In genomic region chr20:45173531-45173930, GRCh38 we compare ENCODE assay signal across 20 cellular contexts. TPM values are rescaled to one million over a fixed set of nuclear protein-coding genes. Genes with fewer than 3 reads are reported as not detected.
DNase-seq lines count a peak whose midpoint lies in the region; ATAC-seq, FAIRE-seq and TF ChIP-seq lines count a peak whose summit lies in the region.
"Had no signal": no experiment of that assay in that cellular context is flagged by ENCODE, and none has a peak within 500 bp of the region (broad histone marks: within the 10 kb centered on the region; RNA-seq: fewer than 3 reads in every experiment).

No MANE protein-coding gene starts in this region.

- peaks cover 13% of the 10 kb centered on the region for H3K79me2 ChIP-seq in PC-9 (ENCODE audit: low read depth)
- no peaks in the 10 kb centered on the region for H3K79me2 ChIP-seq in hepatocyte

- no peaks in the 10 kb centered on the region for H3K9me3 Mint-ChIP-seq in Calu3 (ENCODE audit: low read depth, unreplicated experiment)
- no peaks in the 10 kb centered on the region for H3K9me3 Mint-ChIP-seq in endothelial cell (ENCODE audit: unreplicated experiment)
- no peaks in the 10 kb centered on the region for H3K9me3 Mint-ChIP-seq in Caco-2 (ENCODE audit: unreplicated experiment)
- H3K9me3 Mint-ChIP-seq in CD4-positive, alpha-beta T cell, result no peaks in the 10 kb centered on the region
- H3K9me3 Mint-ChIP-seq: GM23338 had no signal

- TF ChIP-seq CTCF in Calu3 (IDR thresholded peaks at IDR 0.05; ENCODE audit: unreplicated experiment) (no peak), PC-9 (conservative IDR thresholded peaks at IDR 0.05) (no peak), bronchial epithelial cell (IDR thresholded peaks at IDR 0.05; ENCODE audit: insufficient read depth, low read length, severe bottlenecking) (no peak), hepatocyte (IDR thresholded peaks at IDR 0.05; ENCODE audit: poor library complexity) (no peak), endothelial cell (IDR thresholded peaks at IDR 0.05; ENCODE audit: unreplicated experiment) (no peak), Caco-2 (IDR thresholded peaks at IDR 0.05; ENCODE audit: insufficient read depth in 1 of 2, low read depth in 1 of 2, low read length in 1 of 2, severe bottlenecking in 1 of 2, unreplicated experiment in 1 of 2) (no peak)
- TF ChIP-seq CTCF in CD4-positive, alpha-beta T cell (IDR thresholded peaks at IDR 0.05), result no peak

- H3K9me2 ChIP-seq in PC-9 (ENCODE audit: insufficient read depth) (no peaks in the 10 kb centered on the region), hepatocyte (replicated peaks; ENCODE audit: insufficient read depth) (no peaks in the 10 kb centered on the region)

- H3K36me3 Mint-ChIP-seq in Calu3 (ENCODE audit: insufficient read depth, unreplicated experiment), result peaks cover 5% of the 10 kb centered on the region
- no peaks in the 10 kb centered on the region for H3K36me3 Mint-ChIP-seq in endothelial cell (ENCODE audit: low read depth, unreplicated experiment)
- H3K36me3 Mint-ChIP-seq in Caco-2 (ENCODE audit: insufficient read depth, unreplicated experiment), result no peaks in the 10 kb centered on the region
- no peaks in the 10 kb centered on the region for H3K36me3 Mint-ChIP-seq in CD4-positive, alpha-beta T cell (ENCODE audit: low read depth)

- no peak overlapping the region for H3K4me3 Mint-ChIP-seq in Calu3 (ENCODE audit: low read depth, unreplicated experiment)
- no peak overlapping the region for H3K4me3 Mint-ChIP-seq in endothelial cell (ENCODE audit: unreplicated experiment)
- H3K4me3 Mint-ChIP-seq in Caco-2 (ENCODE audit: unreplicated experiment), result no peak overlapping the region
- H3K4me3 Mint-ChIP-seq in CD4-positive, alpha-beta T cell, result no peak overlapping the region
- H3K4me3 Mint-ChIP-seq: CD4-positive, CD25-positive, alpha-beta regulatory T cell; GM23338 had no signal

- POLR2A ChIA-PET in PC-9 (lab: Charles Lee; ENCODE audit: unreplicated experiment), result no interaction called here
- POLR2A ChIA-PET in Caco-2 (lab: Charles Lee), result no interaction called here
- POLR2A ChIA-PET in CD4-positive, alpha-beta T cell (lab: Charles Lee), result no interaction called here

- no peak for FAIRE-seq in bronchial epithelial cell (lab: Jason Lieb, UNC)
- FAIRE-seq: D721Med, G401.6, GM12892 had no signal

- DNase-seq in Calu3, result no peak
- DNase-seq in PC-9, result peak in 1 of 2 experiments; percentile 49
- peak; percentile 75 for DNase-seq in bronchial epithelial cell (ENCODE audit: low read depth)
- DNase-seq in hepatocyte (ENCODE audit: low spot score), result no peak
- DNase-seq in endothelial cell (ENCODE audit: low spot score), result no peak
- DNase-seq in Caco-2, result no peak
- no peak for DNase-seq in CD4-positive, alpha-beta T cell
- DNase-seq: 8988T; AML-193; CD4-positive, CD25-positive, alpha-beta regulatory T cell; DMS153; DMS79 treated with DMSO at 0.1 percent for 48 hours; EL; H7 had no signal

- H3K4me3 ChIP-seq in PC-9 (peak overlapping the region; percentile 13; the same call in 1 of the 2 replicates), bronchial epithelial cell (ENCODE audit: low read depth, low read length) (no peak overlapping the region), hepatocyte (no peak overlapping the region), Caco-2 (ENCODE audit: low read depth, low read length) (no peak overlapping the region)
- H3K4me3 ChIP-seq: BLaER1 treated with 17β-estradiol and CSF1 and Interleukin-3, amounts not matched to agents 10 nM and 100 nM; GM23338 had no signal

- CTCF ChIA-PET in Calu3 (lab: Charles Lee) (no interaction called here), PC-9 (lab: Charles Lee) (no interaction called here), Caco-2 (lab: Charles Lee) (no interaction called here)
- CTCF ChIA-PET in CD4-positive, alpha-beta T cell (lab: Charles Lee), result no interaction called here

- ATAC-seq in CD4-positive, alpha-beta T cell (ENCODE audit: poor library complexity), result no peak
- ATAC-seq: GM23338 had no signal

- no peaks in the 10 kb centered on the region for H4K20me1 ChIP-seq in PC-9 (ENCODE audit: insufficient read depth)
- H4K20me1 ChIP-seq in hepatocyte (ENCODE audit: insufficient read depth, poor library complexity, severe bottlenecking), result no peaks in the 10 kb centered on the region
- H4K20me1 ChIP-seq: BLaER1 treated with 17β-estradiol and CSF1 and Interleukin-3, amounts not matched to agents 10 nM and 100 nM had no signal

- H3K27me3 Mint-ChIP-seq in Calu3 (ENCODE audit: unreplicated experiment), result no peaks in the 10 kb centered on the region
- H3K27me3 Mint-ChIP-seq in endothelial cell (ENCODE audit: unreplicated experiment), result no peaks in the 10 kb centered on the region
- peaks cover 7% of the 10 kb centered on the region for H3K27me3 Mint-ChIP-seq in Caco-2 (ENCODE audit: insufficient read depth, unreplicated experiment)
- H3K27me3 Mint-ChIP-seq in CD4-positive, alpha-beta T cell, result peaks cover 30% of the 10 kb centered on the region

- H3K27me3 ChIP-seq in PC-9 (ENCODE audit: insufficient read depth, low read depth), result no peaks in the 10 kb centered on the region
- H3K27me3 ChIP-seq in bronchial epithelial cell (ENCODE audit: control insufficient read depth, insufficient read depth, low read length), result peaks cover 12% of the 10 kb centered on the region
- H3K27me3 ChIP-seq in hepatocyte, result no peaks in the 10 kb centered on the region
- no peaks in the 10 kb centered on the region for H3K27me3 ChIP-seq in Caco-2 (replicated peaks; ENCODE audit: control insufficient read depth, insufficient read depth, low read length)
- H3K27me3 ChIP-seq in CD4-positive, alpha-beta T cell (ENCODE audit: control insufficient read depth, insufficient read depth, low read length), result peaks cover 4% of the 10 kb centered on the region
- H3K27me3 ChIP-seq: BLaER1 treated with 17β-estradiol and CSF1 and Interleukin-3, amounts not matched to agents 10 nM and 100 nM had no signal

- no peaks in the 10 kb centered on the region for H3K36me3 ChIP-seq in PC-9 (ENCODE audit: low read depth)
- no peaks in the 10 kb centered on the region for H3K36me3 ChIP-seq in bronchial epithelial cell (ENCODE audit: control insufficient read depth, insufficient read depth, low read length)
- H3K36me3 ChIP-seq in hepatocyte (replicated peaks; ENCODE audit: insufficient read depth, low read depth), result no peaks in the 10 kb centered on the region
- no peaks in the 10 kb centered on the region for H3K36me3 ChIP-seq in Caco-2 (ENCODE audit: control insufficient read depth, insufficient read depth, low read length)
- H3K36me3 ChIP-seq: BLaER1 treated with 17β-estradiol and CSF1 and Interleukin-3, amounts not matched to agents 10 nM and 100 nM had no signal

- H3K4me1 ChIP-seq in PC-9 (replicated peaks; ENCODE audit: insufficient read depth) (peaks cover 48% of the 10 kb centered on the region), hepatocyte (ENCODE audit: insufficient read depth) (peaks cover 12% of the 10 kb centered on the region), Caco-2 (peaks cover 10% of the 10 kb centered on the region)
- H3K4me1 ChIP-seq: BLaER1 treated with 17β-estradiol and CSF1 and Interleukin-3, amounts not matched to agents 10 nM and 100 nM had no signal

- peak overlapping the region; percentile 96 for H3K27ac ChIP-seq in PC-9
- H3K27ac ChIP-seq in hepatocyte, result peak overlapping the region; percentile 96
- H3K27ac ChIP-seq in CD4-positive, alpha-beta T cell (ENCODE audit: low read depth, low read length), result no peak overlapping the region
- H3K27ac ChIP-seq: BLaER1 treated with 17β-estradiol and CSF1 and Interleukin-3, amounts not matched to agents 10 nM and 100 nM had no signal

- BruUV-seq in Calu3 (replicated peaks; lab: Mats Ljungman, UMichigan) (no TSS peak), PC-9 (replicated peaks; lab: Mats Ljungman, UMichigan) (no TSS peak), Caco-2 (replicated peaks; lab: Mats Ljungman, UMichigan) (no TSS peak)

- H3K9me3 ChIP-seq in PC-9 (ENCODE audit: insufficient read depth, low read depth) (peaks cover 10% of the 10 kb centered on the region; the same call in 1 of the 2 replicates), hepatocyte (ENCODE audit: low read depth) (no peaks in the 10 kb centered on the region), Caco-2 (no peaks in the 10 kb centered on the region)
- H3K9me3 ChIP-seq in CD4-positive, alpha-beta T cell (ENCODE audit: control insufficient read depth, low read length), result no peaks in the 10 kb centered on the region

- 28% methylated on average over 1 of the region's 1 CpG for whole genome bisulfite sequencing in hepatocyte (ENCODE audit: low lambda C conversion rate, missing lambda C conversion rate)

- peaks cover 51% of the 10 kb centered on the region for H3F3A ChIP-seq in PC-9 (ENCODE audit: insufficient read depth, low read depth)

- peak overlapping the region; percentile 70 for H3K4me2 ChIP-seq in PC-9
- H3K4me2 ChIP-seq in hepatocyte, result no peak overlapping the region
- H3K4me2 ChIP-seq: BLaER1 treated with 17β-estradiol and CSF1 and Interleukin-3, amounts not matched to agents 10 nM and 100 nM; GM23338 had no signal

- H2AFZ ChIP-seq in PC-9, result peak overlapping the region; percentile 13; the same call in 1 of the 2 replicates
- H2AFZ ChIP-seq in hepatocyte, result no peak overlapping the region
- H2AFZ ChIP-seq: GM23338 had no signal

- H3K27ac Mint-ChIP-seq in Calu3 (ENCODE audit: unreplicated experiment) (peak overlapping the region; percentile 36), endothelial cell (ENCODE audit: unreplicated experiment) (no peak overlapping the region), Caco-2 (ENCODE audit: unreplicated experiment) (no peak overlapping the region)
- H3K27ac Mint-ChIP-seq in CD4-positive, alpha-beta T cell, result no peak overlapping the region
- H3K27ac Mint-ChIP-seq: GM23338 had no signal

- intact Hi-C loops in Calu3 (cut with micrococcal nuclease; ENCODE audit: unreplicated experiment) (no loop called here), PC-9 (cut with micrococcal nuclease; ENCODE audit: unreplicated experiment) (no loop called here), Caco-2 (cut with micrococcal nuclease; ENCODE audit: unreplicated experiment) (no loop called here)
- intact Hi-C loops in CD4-positive, alpha-beta T cell (cut with DNase I, micrococcal nuclease), result no loop called here

- peaks cover 52% of the 10 kb centered on the region for H3K4me1 Mint-ChIP-seq in Calu3 (ENCODE audit: low read depth, unreplicated experiment)
- H3K4me1 Mint-ChIP-seq in endothelial cell (ENCODE audit: unreplicated experiment), result no peaks in the 10 kb centered on the region
- no peaks in the 10 kb centered on the region for H3K4me1 Mint-ChIP-seq in Caco-2 (ENCODE audit: low read depth, unreplicated experiment)
- H3K4me1 Mint-ChIP-seq in CD4-positive, alpha-beta T cell (ENCODE audit: low read depth), result no peaks in the 10 kb centered on the region
- H3K4me1 Mint-ChIP-seq: CD4-positive, CD25-positive, alpha-beta regulatory T cell had no signal

RNA-seq across cellular contexts. Expression of gene PI3, which starts 1.2 kb away (rescaled TPM):
- total RNA-seq in Calu3 (2022) (52.0 and 52.1 TPM in 2 replicates), PC-9 (2021) (4.6 and 6.6 TPM in 2 replicates), bronchial epithelial cell (15.5 and 110 TPM in 2 replicates), hepatocyte (4.8 and 5.7 TPM in 2 replicates), endothelial cell (ENCODE audit: unreplicated experiment) (not detected), Caco-2 (2022) (3.7 and 6.8 TPM in 2 replicates)
- polyA plus RNA-seq in hepatocyte, result 19.8 and 28.9 TPM in 2 replicates
- total RNA-seq in CD4-positive, alpha-beta T cell, result not detected
- total RNA-seq: CD4-positive, CD25-positive, alpha-beta regulatory T cell; GM23338; H7 had no signal
- polyA plus RNA-seq: CD4-positive, CD25-positive, alpha-beta regulatory T cell; GM23338 had no signal

RNA-seq across cellular contexts. Expression of gene SEMG1, which starts 33.3 kb away (rescaled TPM):
- total RNA-seq in Calu3 (2022), result 0.21 TPM in 1 of 2 replicates, not detected in the other
- not detected in 2 replicates for total RNA-seq in PC-9 (2021)
- not detected in 2 replicates for total RNA-seq in bronchial epithelial cell
- not detected in 2 replicates for total RNA-seq in hepatocyte
- not detected in 2 replicates for polyA plus RNA-seq in hepatocyte
- not detected for total RNA-seq in endothelial cell (ENCODE audit: unreplicated experiment)
- not detected in 2 replicates for total RNA-seq in Caco-2 (2022)
- not detected for total RNA-seq in CD4-positive, alpha-beta T cell
- total RNA-seq: CD4-positive, CD25-positive, alpha-beta regulatory T cell; HT-29 had no signal
- polyA plus RNA-seq: CD4-positive, CD25-positive, alpha-beta regulatory T cell had no signal

RNA-seq across cellular contexts. Expression of gene SEMG2, which starts 47.6 kb away (rescaled TPM):
- not detected in 2 replicates for total RNA-seq in Calu3 (2022)
- not detected in 2 replicates for total RNA-seq in PC-9 (2021)
- not detected in 2 replicates for total RNA-seq in bronchial epithelial cell
- total RNA-seq in hepatocyte, result not detected in 2 replicates
- not detected in 2 replicates for polyA plus RNA-seq in hepatocyte
- not detected for total RNA-seq in endothelial cell (ENCODE audit: unreplicated experiment)
- total RNA-seq in Caco-2 (2022), result not detected in 2 replicates
- not detected for total RNA-seq in CD4-positive, alpha-beta T cell
- total RNA-seq: CD4-positive, CD25-positive, alpha-beta regulatory T cell; GM23338; H7; HT-29 had no signal
- polyA plus RNA-seq: CD4-positive, CD25-positive, alpha-beta regulatory T cell; GM23338 had no signal

RNA-seq across cellular contexts. Expression of gene WFDC12, which starts 49.3 kb away (rescaled TPM):
- total RNA-seq in Calu3 (2022), result not detected in 2 replicates
- not detected in 2 replicates for total RNA-seq in PC-9 (2021)
- total RNA-seq in bronchial epithelial cell, result not detected in 2 replicates
- not detected in 2 replicates for total RNA-seq in hepatocyte
- polyA plus RNA-seq in hepatocyte, result not detected in 2 replicates
- not detected for total RNA-seq in endothelial cell (ENCODE audit: unreplicated experiment)
- not detected in 2 replicates for total RNA-seq in Caco-2 (2022)
- total RNA-seq in CD4-positive, alpha-beta T cell, result not detected
- total RNA-seq: CD4-positive, CD25-positive, alpha-beta regulatory T cell; GM23338; H7; HT-29 had no signal
- polyA plus RNA-seq: CD4-positive, CD25-positive, alpha-beta regulatory T cell; GM23338 had no signal

RNA-seq across cellular contexts. Expression of gene WFDC5, which starts 58.6 kb away (rescaled TPM):
- not detected in 2 replicates for total RNA-seq in Calu3 (2022)
- not detected in 2 replicates for total RNA-seq in PC-9 (2021)
- 0.79 and 4.1 TPM in 2 replicates for total RNA-seq in bronchial epithelial cell
- 0.47 TPM in 1 of 2 replicates, not detected in the other for total RNA-seq in hepatocyte
- not detected in 2 replicates for polyA plus RNA-seq in hepatocyte
- total RNA-seq in endothelial cell (ENCODE audit: unreplicated experiment), result not detected
- not detected in 2 replicates for total RNA-seq in Caco-2 (2022)
- not detected for total RNA-seq in CD4-positive, alpha-beta T cell
- total RNA-seq: CD4-positive, CD25-positive, alpha-beta regulatory T cell; GM23338; H7; HT-29 had no signal
- polyA plus RNA-seq: CD4-positive, CD25-positive, alpha-beta regulatory T cell; GM23338 had no signal
